ENCODE assay signal across 25 cellular contexts in the genomic region with DNA sequence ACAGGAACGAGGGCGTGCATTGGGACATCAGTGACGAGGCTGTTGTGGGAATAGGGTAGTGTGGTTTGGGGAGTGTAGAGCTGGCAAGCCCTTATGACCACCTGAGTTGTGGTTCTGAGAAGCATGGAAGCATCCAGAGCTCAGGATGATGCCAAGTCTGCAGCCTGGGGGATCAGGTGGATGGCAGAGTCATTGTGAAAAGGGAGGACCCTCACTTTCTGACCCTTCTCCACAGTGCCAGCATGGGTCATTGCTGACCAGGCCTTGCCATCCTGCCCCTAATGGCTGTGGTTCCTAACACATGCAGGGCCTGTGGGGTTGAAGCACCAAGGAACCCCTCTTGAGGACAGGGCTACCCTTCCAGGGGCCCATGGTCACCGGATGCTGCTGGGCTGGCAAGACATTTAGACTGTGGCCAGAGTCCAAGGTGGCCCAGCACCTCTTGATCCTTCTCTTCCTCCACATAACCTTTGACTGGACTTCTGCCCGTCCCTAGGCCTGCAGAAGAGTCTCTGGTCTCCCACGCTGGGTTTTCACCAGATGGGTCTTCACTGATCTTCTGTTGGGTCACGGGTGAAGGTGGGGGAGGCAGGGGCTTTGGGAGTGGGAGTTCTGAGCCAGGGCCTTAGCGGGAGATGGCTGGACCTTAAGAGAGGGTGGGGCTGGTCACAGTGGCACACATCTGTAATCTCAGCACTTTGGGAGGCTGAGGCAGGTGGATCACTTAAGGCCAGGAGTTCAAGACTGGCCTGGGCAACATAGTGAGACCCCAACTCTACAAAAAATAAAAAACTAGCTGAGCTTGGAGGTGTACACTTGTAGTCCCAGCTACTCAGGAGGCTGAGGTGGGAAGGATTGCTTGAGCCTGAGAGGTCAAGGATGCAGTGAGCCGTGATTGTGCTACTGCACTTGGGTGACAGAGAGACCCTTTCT. TPM values are rescaled to one million over a fixed set of nuclear protein-coding genes. Genes with fewer than 3 reads are reported as not detected.
DNase-seq lines count a peak whose midpoint lies in the region; ATAC-seq and TF ChIP-seq lines count a peak whose summit lies in the region.
"Had no signal": no experiment of that assay in that cellular context is flagged by ENCODE, and none has a peak within 500 bp of the region (broad histone marks: within the 10 kb centered on the region; RNA-seq: fewer than 3 reads in every experiment).

No MANE protein-coding gene starts in this region.

- H3K9me3 Mint-ChIP-seq in activated CD4-positive, alpha-beta T cell treated with anti-CD3 and anti-CD28 coated beads, Interleukin-2, amount 10 ng/mL, durations not matched to agents 24 days and 14 days = no peaks in the 10 kb centered on the region
- no peaks in the 10 kb centered on the region for H3K9me3 Mint-ChIP-seq in activated CD4-positive, alpha-beta T cell treated with anti-CD3 and anti-CD28 coated beads for 36 hours (ENCODE audit: low read depth)
- no peaks in the 10 kb centered on the region for H3K9me3 Mint-ChIP-seq in CD8-positive, alpha-beta T cell
- no peaks in the 10 kb centered on the region for H3K9me3 Mint-ChIP-seq in activated naive CD8-positive, alpha-beta T cell treated with anti-CD3 and anti-CD28 coated beads for 36 hours
- no peaks in the 10 kb centered on the region for H3K9me3 Mint-ChIP-seq in natural killer cell

- H3K4me3 ChIP-seq in CD8-positive, alpha-beta T cell (ENCODE audit: low read depth, low read length) = no peak overlapping the region
- H3K4me3 ChIP-seq: hepatocyte had no signal

- CTCF ChIA-PET in activated CD4-positive, alpha-beta T cell treated with anti-CD3 and anti-CD28 coated beads for 36 hours (lab: Charles Lee) = interaction anchor here (0.6 to 3.4 kb wide), 6 partner anchors 15 to 1057 kb away, joined by 3 to 23 read pairs (median 10); partner anchors contain the start of gene SLC7A6
- CTCF ChIA-PET in CD8-positive, alpha-beta T cell (lab: Charles Lee) = interaction anchor here (0.7 to 5.0 kb wide), 5 partner anchors 20 to 267 kb away, joined by 3 to 57 read pairs (median 5); partner anchors contain the start of genes PRMT7, SLC7A6 and SLC7A6OS

- no peaks in the 10 kb centered on the region for H3K27me3 ChIP-seq in CD8-positive, alpha-beta T cell (ENCODE audit: insufficient read depth, low read length)
- H3K27me3 ChIP-seq: hepatocyte, stomach, upper lobe of left lung had no signal

- ATAC-seq in activated CD4-positive, alpha-beta T cell treated with anti-CD3 and anti-CD28 coated beads for 36 hours = no peak
- no peak for ATAC-seq in CD8-positive, alpha-beta T cell
- ATAC-seq in natural killer cell = no peak
- ATAC-seq in HG02610 (IDR thresholded peaks at IDR 0.05; ENCODE audit: unreplicated experiment) = no peak
- ATAC-seq: activated CD8-positive, alpha-beta memory T cell treated with anti-CD3 and anti-CD28 coated beads, Interleukin-2, amount 10 ng/mL, durations not matched to agents 7 days and 5 days; sciatic nerve had no signal

- peaks cover 2% of the 10 kb centered on the region for H3K36me3 Mint-ChIP-seq in activated CD4-positive, alpha-beta T cell treated with anti-CD3 and anti-CD28 coated beads, Interleukin-2, amount 10 ng/mL, durations not matched to agents 24 days and 14 days (ENCODE audit: low read depth)
- peaks cover 2% of the 10 kb centered on the region for H3K36me3 Mint-ChIP-seq in activated CD4-positive, alpha-beta T cell treated with anti-CD3 and anti-CD28 coated beads for 36 hours (ENCODE audit: low read depth)
- H3K36me3 Mint-ChIP-seq in CD8-positive, alpha-beta T cell = peaks cover 3% of the 10 kb centered on the region
- H3K36me3 Mint-ChIP-seq in activated naive CD8-positive, alpha-beta T cell treated with anti-CD3 and anti-CD28 coated beads for 36 hours = no peaks in the 10 kb centered on the region
- no peaks in the 10 kb centered on the region for H3K36me3 Mint-ChIP-seq in natural killer cell
- H3K36me3 Mint-ChIP-seq: activated CD8-positive, alpha-beta memory T cell treated with anti-CD3 and anti-CD28 coated beads, Interleukin-2, amount 10 ng/mL, durations not matched to agents 7 days and 5 days had no signal

- no peak overlapping the region for H3K27ac Mint-ChIP-seq in activated CD4-positive, alpha-beta T cell treated with anti-CD3 and anti-CD28 coated beads, Interleukin-2, amount 10 ng/mL, durations not matched to agents 24 days and 14 days
- no peak overlapping the region for H3K27ac Mint-ChIP-seq in activated CD4-positive, alpha-beta T cell treated with anti-CD3 and anti-CD28 coated beads for 36 hours
- no peak overlapping the region for H3K27ac Mint-ChIP-seq in CD8-positive, alpha-beta T cell
- no peak overlapping the region for H3K27ac Mint-ChIP-seq in activated naive CD8-positive, alpha-beta T cell treated with anti-CD3 and anti-CD28 coated beads for 36 hours
- H3K27ac Mint-ChIP-seq in natural killer cell = no peak overlapping the region
- H3K27ac Mint-ChIP-seq: activated CD8-positive, alpha-beta memory T cell treated with anti-CD3 and anti-CD28 coated beads, Interleukin-2, amount 10 ng/mL, durations not matched to agents 7 days and 5 days had no signal

- H3K27ac ChIP-seq in CD8-positive, alpha-beta T cell (ENCODE audit: low read depth, low read length) = no peak overlapping the region
- H3K27ac ChIP-seq: C4-2B, coronary artery, hepatocyte, HL-60, stomach, upper lobe of left lung, WERI-Rb-1 had no signal

- H3K36me3 ChIP-seq in CD8-positive, alpha-beta T cell (ENCODE audit: insufficient read depth, low read length) = no peaks in the 10 kb centered on the region
- H3K36me3 ChIP-seq: stomach, upper lobe of left lung, WERI-Rb-1 had no signal

- H3K4me1 Mint-ChIP-seq in activated CD4-positive, alpha-beta T cell treated with anti-CD3 and anti-CD28 coated beads, Interleukin-2, amount 10 ng/mL, durations not matched to agents 24 days and 14 days = peaks cover 30% of the 10 kb centered on the region
- peaks cover 25% of the 10 kb centered on the region for H3K4me1 Mint-ChIP-seq in activated CD4-positive, alpha-beta T cell treated with anti-CD3 and anti-CD28 coated beads for 36 hours
- H3K4me1 Mint-ChIP-seq in CD8-positive, alpha-beta T cell (ENCODE audit: low read depth) = peaks cover 37% of the 10 kb centered on the region
- H3K4me1 Mint-ChIP-seq in activated naive CD8-positive, alpha-beta T cell treated with anti-CD3 and anti-CD28 coated beads for 36 hours = peaks cover 29% of the 10 kb centered on the region
- H3K4me1 Mint-ChIP-seq in natural killer cell = peaks cover 16 to 33% of the 10 kb centered on the region in 2 donors

- no peak for DNase-seq in activated CD4-positive, alpha-beta T cell treated with anti-CD3 and anti-CD28 coated beads, Interleukin-2, amount 10 ng/mL, durations not matched to agents 24 days and 14 days
- DNase-seq in activated CD4-positive, alpha-beta T cell treated with anti-CD3 and anti-CD28 coated beads for 36 hours = no peak
- DNase-seq in CD8-positive, alpha-beta T cell = no peak
- DNase-seq in activated naive CD8-positive, alpha-beta T cell treated with anti-CD3 and anti-CD28 coated beads for 36 hours = no peak
- DNase-seq in natural killer cell (no peak), germinal center (ENCODE audit: low spot score) (no peak), AG08395 (ENCODE audit: low spot score) (no peak)
- DNase-seq: activated CD8-positive, alpha-beta memory T cell treated with anti-CD3 and anti-CD28 coated beads, Interleukin-2, amount 10 ng/mL, durations not matched to agents 7 days and 5 days; activated naive CD4-positive, alpha-beta T cell treated with Interleukin-2 at 50 U/mL for 16 hours; DND-41; KG1; mesendoderm; NCI-H1048; NCI-H2081; NCI-H526; nucleus accumbens; stomach; upper lobe of left lung; WERI-Rb-1 had no signal

- intact Hi-C loops in activated CD4-positive, alpha-beta T cell treated with anti-CD3 and anti-CD28 coated beads, Interleukin-2, amount 10 ng/mL, durations not matched to agents 24 days and 14 days (cut with micrococcal nuclease) = no loop called here
- intact Hi-C loops in activated CD4-positive, alpha-beta T cell treated with anti-CD3 and anti-CD28 coated beads for 36 hours (cut with DNase I, micrococcal nuclease) = no loop called here
- intact Hi-C loops in CD8-positive, alpha-beta T cell (cut with DNase I, micrococcal nuclease) = loop anchor here (10.0 kb wide), 2 partner anchors 272 to 398 kb away; partner anchors contain the start of genes CENPT (in 1 of the 2), NUTF2 (in 1 of the 2) and THAP11 (in 1 of the 2)
- intact Hi-C loops in natural killer cell (cut with micrococcal nuclease) = no loop called here

- H3K9me3 ChIP-seq in CD8-positive, alpha-beta T cell (ENCODE audit: low read length) = no peaks in the 10 kb centered on the region
- H3K9me3 ChIP-seq: stomach, upper lobe of left lung had no signal

- peaks cover 38% of the 10 kb centered on the region for H3K4me1 ChIP-seq in CD8-positive, alpha-beta T cell (ENCODE audit: insufficient read depth, low read length)

- no peak for TF ChIP-seq CTCF in CD8-positive, alpha-beta T cell (IDR thresholded peaks at IDR 0.05)
- no peak for TF ChIP-seq CTCF in natural killer cell (IDR thresholded peaks at IDR 0.05)

- POLR2A ChIA-PET in activated CD4-positive, alpha-beta T cell treated with anti-CD3 and anti-CD28 coated beads for 36 hours (lab: Charles Lee) = no interaction called here
- POLR2A ChIA-PET in CD8-positive, alpha-beta T cell (lab: Charles Lee) = interaction anchor here (0.7 kb wide), 1 partner anchor 620 kb away, joined by 3 read pairs; no protein-coding TSS in a partner anchor

- H3K4me3 Mint-ChIP-seq in activated CD4-positive, alpha-beta T cell treated with anti-CD3 and anti-CD28 coated beads, Interleukin-2, amount 10 ng/mL, durations not matched to agents 24 days and 14 days = peak overlapping the region; percentile 100
- H3K4me3 Mint-ChIP-seq in activated CD4-positive, alpha-beta T cell treated with anti-CD3 and anti-CD28 coated beads for 36 hours = no peak overlapping the region
- H3K4me3 Mint-ChIP-seq in CD8-positive, alpha-beta T cell = peak overlapping the region; percentile 26
- H3K4me3 Mint-ChIP-seq in activated naive CD8-positive, alpha-beta T cell treated with anti-CD3 and anti-CD28 coated beads for 36 hours = peak overlapping the region; percentile 29
- H3K4me3 Mint-ChIP-seq in natural killer cell = peak overlapping the region; percentile 99

- H3K27me3 Mint-ChIP-seq in activated CD4-positive, alpha-beta T cell treated with anti-CD3 and anti-CD28 coated beads, Interleukin-2, amount 10 ng/mL, durations not matched to agents 24 days and 14 days = peaks cover 2% of the 10 kb centered on the region
- no peaks in the 10 kb centered on the region for H3K27me3 Mint-ChIP-seq in activated CD4-positive, alpha-beta T cell treated with anti-CD3 and anti-CD28 coated beads for 36 hours
- H3K27me3 Mint-ChIP-seq in CD8-positive, alpha-beta T cell (ENCODE audit: low read depth) = no peaks in the 10 kb centered on the region
- no peaks in the 10 kb centered on the region for H3K27me3 Mint-ChIP-seq in activated naive CD8-positive, alpha-beta T cell treated with anti-CD3 and anti-CD28 coated beads for 36 hours
- no peaks in the 10 kb centered on the region for H3K27me3 Mint-ChIP-seq in natural killer cell (ENCODE audit: low read depth in 2 of 2)
- H3K27me3 Mint-ChIP-seq: activated CD8-positive, alpha-beta memory T cell treated with anti-CD3 and anti-CD28 coated beads, Interleukin-2, amount 10 ng/mL, durations not matched to agents 7 days and 5 days had no signal

RNA-seq across cellular contexts. Expression of gene PLA2G15, which starts 2.0 kb away (rescaled TPM):
- total RNA-seq in activated CD4-positive, alpha-beta T cell treated with anti-CD3 and anti-CD28 coated beads, Interleukin-2, amount 10 ng/mL, durations not matched to agents 24 days and 14 days = 7.2 and 8.4 TPM in 2 replicates
- total RNA-seq in activated CD4-positive, alpha-beta T cell treated with anti-CD3 and anti-CD28 coated beads for 36 hours = 1 to 10 TPM; 6.0 to 7.0 TPM
- total RNA-seq in CD8-positive, alpha-beta T cell = 1 to 10 TPM; 5.1 to 6.0 TPM
- total RNA-seq in activated naive CD8-positive, alpha-beta T cell treated with anti-CD3 and anti-CD28 coated beads for 36 hours = 1 to 10 TPM; 7.9 to 8.0 TPM
- total RNA-seq in natural killer cell = 10 to 100 TPM in 2 of 3 donors, 1 to 10 TPM in 1; 5.6 to 13.0 (median 12.7) TPM

RNA-seq across cellular contexts. Expression of gene ESRP2, which starts 7.3 kb away (rescaled TPM):
- total RNA-seq in activated CD4-positive, alpha-beta T cell treated with anti-CD3 and anti-CD28 coated beads, Interleukin-2, amount 10 ng/mL, durations not matched to agents 24 days and 14 days = 0.07 and 0.09 TPM in 2 replicates
- total RNA-seq in activated CD4-positive, alpha-beta T cell treated with anti-CD3 and anti-CD28 coated beads for 36 hours = under 1 TPM; 0.58 to 0.85 TPM
- not detected for total RNA-seq in CD8-positive, alpha-beta T cell
- total RNA-seq in activated naive CD8-positive, alpha-beta T cell treated with anti-CD3 and anti-CD28 coated beads for 36 hours = 1 to 10 TPM in 1 of 2 experiments, under 1 TPM in 1; 0.92 to 1.2 TPM
- total RNA-seq in natural killer cell = not detected
- total RNA-seq: activated CD8-positive, alpha-beta memory T cell treated with anti-CD3 and anti-CD28 coated beads, Interleukin-2, amount 10 ng/mL, durations not matched to agents 7 days and 5 days had no signal

RNA-seq across cellular contexts. Expression of gene SLC7A6, which starts 21.1 kb away (rescaled TPM):
- 103 and 106 TPM in 2 replicates for total RNA-seq in activated CD4-positive, alpha-beta T cell treated with anti-CD3 and anti-CD28 coated beads, Interleukin-2, amount 10 ng/mL, durations not matched to agents 24 days and 14 days
- 10 to 100 TPM; 55.7 to 58.7 TPM for total RNA-seq in activated CD4-positive, alpha-beta T cell treated with anti-CD3 and anti-CD28 coated beads for 36 hours
- 100 to 1,000 TPM; 115 to 119 TPM for total RNA-seq in CD8-positive, alpha-beta T cell
- total RNA-seq in activated naive CD8-positive, alpha-beta T cell treated with anti-CD3 and anti-CD28 coated beads for 36 hours = 10 to 100 TPM; 65.9 to 69.9 TPM
- 10 to 100 TPM; 46.6 to 84.9 (median 69.6) TPM for total RNA-seq in natural killer cell

Comparison
In these comparisons a context has a peak if more than half of its experiments do, and no peak if none do; other contexts are left out.
1. intact Hi-C loops: an anchor here in CD8-positive, alpha-beta T cell (10.0 kb wide); none called in activated CD4-positive, alpha-beta T cell treated with anti-CD3 and anti-CD28 coated beads, Interleukin-2, amount 10 ng/mL, durations not matched to agents 24 days and 14 days, activated CD4-positive, alpha-beta T cell treated with anti-CD3 and anti-CD28 coated beads for 36 hours and natural killer cell.